ENCODE assay signal across 11 cellular contexts in the genomic region with DNA sequence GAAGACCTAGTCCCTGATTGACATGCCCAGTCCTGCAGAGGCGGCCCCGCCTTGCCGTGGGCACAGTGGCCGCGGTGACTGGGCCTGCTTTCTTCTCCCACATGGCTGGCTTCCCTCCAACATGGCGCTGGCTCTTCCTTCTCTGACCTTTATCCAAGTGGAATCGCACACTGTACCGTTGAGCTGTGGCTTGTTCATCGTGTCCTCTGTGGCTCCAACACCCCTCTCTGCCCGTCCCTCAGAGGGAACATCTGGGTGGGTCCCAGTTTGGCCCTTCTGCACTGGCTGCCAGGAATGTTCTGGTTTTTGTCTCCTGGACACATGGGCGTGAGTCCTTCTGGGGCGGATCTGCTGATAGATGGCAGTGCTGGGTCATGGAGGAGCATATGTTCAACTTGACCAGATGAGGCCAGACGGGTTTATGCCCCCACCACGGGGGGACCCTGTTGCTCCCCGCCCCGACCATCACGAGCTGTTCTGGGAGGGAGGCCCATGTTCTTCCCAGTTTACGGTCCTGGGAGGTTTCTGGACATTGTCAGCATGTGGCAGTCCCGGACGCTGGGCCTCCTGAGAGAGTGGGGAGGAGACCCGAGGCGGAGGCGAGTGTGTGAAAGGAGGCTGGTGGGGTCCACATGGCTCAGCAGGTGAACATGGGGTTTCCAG.
DNase-seq lines count a peak whose midpoint lies in the region; ATAC-seq and TF ChIP-seq lines count a peak whose summit lies in the region.
"Had no signal": no experiment of that assay in that cellular context is flagged by ENCODE, and none has a peak within 500 bp of the region (broad histone marks: within the 10 kb centered on the region; RNA-seq: fewer than 3 reads in every experiment).

No MANE protein-coding gene starts in this region.

- H3K27me3 ChIP-seq in heart right ventricle, result no peaks in the 10 kb centered on the region
- no peaks in the 10 kb centered on the region for H3K27me3 ChIP-seq in skeletal muscle satellite cell (ENCODE audit: control insufficient read depth, insufficient read depth, low read length)

- POLR2A ChIA-PET in OCI-LY7 (lab: Charles Lee), result no interaction called here

- ATAC-seq in heart right ventricle, result peak; percentile 48 to 92 (median 76)
- no peak for ATAC-seq in GM18519 (IDR thresholded peaks at IDR 0.05; ENCODE audit: low FRiP score, unreplicated experiment)
- no peak for ATAC-seq in HG03520 (IDR thresholded peaks at IDR 0.05; ENCODE audit: unreplicated experiment)
- ATAC-seq: effector memory CD8-positive, alpha-beta T cell had no signal

- intact Hi-C loops in heart right ventricle (cut with DNase I), result loop anchor here in 1 of 10 donors (5.0 kb wide), 1 partner anchor 302 kb away; no protein-coding TSS in a partner anchor
- intact Hi-C loops in OCI-LY7 (cut with micrococcal nuclease; ENCODE audit: unreplicated experiment), result no loop called here

- H3K27ac ChIP-seq in heart right ventricle, result peak overlapping the region; percentile 37 to 88 (median 57)
- no peak overlapping the region for H3K27ac ChIP-seq in OCI-LY7 (ENCODE audit: low read depth, low read length, poor library complexity, severe bottlenecking)
- H3K27ac ChIP-seq: skin epidermis had no signal

- H3K9ac ChIP-seq in skeletal muscle satellite cell (ENCODE audit: low read depth, low read length), result no peak overlapping the region

- peak in 1 of 9 donors; percentile 18 for TF ChIP-seq CTCF in heart right ventricle (IDR thresholded peaks at IDR 0.05)
- no peak for TF ChIP-seq CTCF in OCI-LY7 (conservative IDR thresholded peaks at IDR 0.05; ENCODE audit: low read length)

- H3K9me2 ChIP-seq in OCI-LY7 (ENCODE audit: insufficient read depth, low read length), result no peaks in the 10 kb centered on the region

- no peaks in the 10 kb centered on the region for H3K79me2 ChIP-seq in OCI-LY7 (ENCODE audit: insufficient read depth, low read depth, low read length)

- no peaks in the 10 kb centered on the region for H4K20me1 ChIP-seq in OCI-LY7 (ENCODE audit: insufficient read depth, low read length)

- H3K36me3 ChIP-seq in heart right ventricle, result no peaks in the 10 kb centered on the region
- H3K36me3 ChIP-seq in skeletal muscle satellite cell (ENCODE audit: insufficient read depth, low read length), result no peaks in the 10 kb centered on the region
- H3K36me3 ChIP-seq in OCI-LY7 (ENCODE audit: insufficient read depth, low read length), result no peaks in the 10 kb centered on the region

- H3K4me2 ChIP-seq in skeletal muscle satellite cell (ENCODE audit: low read length) (peak overlapping the region; percentile 55), OCI-LY7 (ENCODE audit: low read length) (no peak overlapping the region)

- 49 to 61% methylated on average over 23 of the region's 23 CpGs for WGBS in heart right ventricle, 2 donors

- BruUV-seq in OCI-LY7 (replicated peaks; lab: Mats Ljungman, UMichigan), result no TSS peak

- H3K9me3 ChIP-seq in heart right ventricle, result no peaks in the 10 kb centered on the region
- no peaks in the 10 kb centered on the region for H3K9me3 ChIP-seq in skeletal muscle satellite cell (replicated peaks; ENCODE audit: low read length)
- no peaks in the 10 kb centered on the region for H3K9me3 ChIP-seq in OCI-LY7 (ENCODE audit: low read length)

- H3K4me1 ChIP-seq in heart right ventricle (peaks cover 0 to 40% (median 16%) of the 10 kb centered on the region in 9 donors), skeletal muscle satellite cell (ENCODE audit: control insufficient read depth, insufficient read depth, low read length) (peaks cover 24% of the 10 kb centered on the region), OCI-LY7 (ENCODE audit: insufficient read depth, low read length, poor library complexity, severe bottlenecking) (peaks cover 21% of the 10 kb centered on the region)

- CTCF ChIA-PET in OCI-LY7 (lab: Charles Lee; ENCODE audit: unreplicated experiment), result no interaction called here

- H3K4me3 ChIP-seq in heart right ventricle (no peak overlapping the region), skeletal muscle satellite cell (ENCODE audit: low read length) (peak overlapping the region; percentile 45), OCI-LY7 (ENCODE audit: low read depth, low read length, poor library complexity, severe bottlenecking) (no peak overlapping the region)
- H3K4me3 ChIP-seq: skin epidermis had no signal

- peak; percentile 45 for DNase-seq in HPDE6-E6E7 (ENCODE audit: extremely low spot score)
- DNase-seq in amniotic epithelial cell (ENCODE audit: low read depth), result peak; percentile 61
- peak; percentile 73 to 77 for DNase-seq in heart right ventricle
- no peak for DNase-seq in OCI-LY7 (ENCODE audit: low spot score)
- DNase-seq in DMS79 treated with DMSO at 0.1 percent for 48 hours (lab: John Stamatoyannopoulos, UW), result no peak
- DNase-seq: effector memory CD8-positive, alpha-beta T cell; NCI-H446 treated with DMSO at 0.1 percent for 48 hours had no signal

- H2AFZ ChIP-seq in OCI-LY7 (ENCODE audit: low read length), result no peak overlapping the region

Comparison
In these comparisons a context has a peak if more than half of its experiments do, and no peak if none do; other contexts are left out.
1. DNase-seq: peak in HPDE6-E6E7 (single experiment), amniotic epithelial cell (single experiment) and heart right ventricle (2 of 2); none in OCI-LY7 (single experiment) and DMS79 treated with DMSO at 0.1 percent for 48 hours (single experiment).
2. ATAC-seq: peak in heart right ventricle (8 of 8); none in GM18519 (single experiment) and HG03520 (single experiment).